Comparison of ENCODE assay signal across 21 cellular contexts in the genomic region with DNA sequence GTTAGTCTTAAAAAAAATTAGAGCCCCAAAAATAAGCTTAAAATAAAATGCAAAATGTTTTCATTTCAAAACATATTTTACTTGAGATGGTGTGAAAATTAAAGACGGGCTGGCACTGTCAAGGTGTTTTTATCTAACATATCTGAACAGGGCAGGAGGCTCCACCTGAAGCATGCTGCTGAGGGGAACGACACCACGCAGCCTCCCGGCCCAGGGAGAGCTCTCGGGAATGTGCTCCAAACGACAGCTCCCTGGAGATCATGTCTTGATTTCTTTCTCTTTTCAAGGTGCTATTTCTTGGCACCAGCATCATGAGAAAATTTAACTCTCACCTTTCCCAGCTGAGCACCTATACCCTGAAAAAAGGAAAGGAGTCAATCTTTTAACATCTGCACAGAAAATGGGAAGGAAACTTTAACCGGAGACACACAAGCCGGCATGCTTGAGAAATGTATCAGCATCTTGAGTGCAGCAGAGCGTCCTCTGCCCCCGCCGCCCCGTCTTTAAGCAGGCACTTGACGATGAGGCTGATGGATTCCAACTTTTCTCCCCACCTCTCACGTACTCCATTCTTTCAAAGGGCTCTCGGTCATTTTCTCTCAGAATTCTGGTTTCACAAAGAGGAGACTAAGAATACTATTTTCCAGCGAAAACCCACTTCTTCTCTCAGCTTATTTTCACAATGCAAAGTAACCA. TPM values are rescaled to one million over a fixed set of nuclear protein-coding genes. Genes with fewer than 3 reads are reported as not detected.
DNase-seq lines count a peak whose midpoint lies in the region; ATAC-seq and TF ChIP-seq lines count a peak whose summit lies in the region.
"Had no signal": no experiment of that assay in that cellular context is flagged by ENCODE, and none has a peak within 500 bp of the region (broad histone marks: within the 10 kb centered on the region; RNA-seq: fewer than 3 reads in every experiment).

No MANE protein-coding gene starts in this region.

- H3K27me3 Mint-ChIP-seq in chondrocyte (ENCODE audit: low read depth): no peaks in the 10 kb centered on the region

- no peaks in the 10 kb centered on the region for H3K9me3 Mint-ChIP-seq in chondrocyte (ENCODE audit: low read depth)
- H3K9me3 Mint-ChIP-seq: HFFc6 had no signal

- no peaks in the 10 kb centered on the region for H3K9me3 ChIP-seq in parathyroid adenoma (ENCODE audit: control insufficient read depth, low read length)
- H3K9me3 ChIP-seq: A549, BE2C had no signal

- peak; percentile 39 for DNase-seq in DMS79 (lab: John Stamatoyannopoulos, UW)
- peak; percentile 74 for DNase-seq in H7
- peak; percentile 30 for DNase-seq in chondrocyte (ENCODE audit: low spot score)
- DNase-seq in KBM-7: no peak
- no peak for DNase-seq in NCI-H146 treated with DMSO at 0.1 percent for 48 hours (lab: John Stamatoyannopoulos, UW; ENCODE audit: unreplicated experiment)
- DNase-seq in glomerular visceral epithelial cell (ENCODE audit: extremely low spot score): no peak
- DNase-seq: BE2C; HFFc6; KG1; NCI-H1105 treated with DMSO at 0.1 percent for 48 hours; NCI-H1694; NCI-H226; NCI-H510A treated with DMSO at 0.1 percent for 48 hours; NCI-H774; NK-92 treated with Interleukin-12 subunit alpha and Interleukin-12 subunit beta, amount 100 ng/mL, for 24 hours; SHP77 treated with DMSO at 0.1 percent for 48 hours had no signal

- in situ Hi-C loops in KBM-7 (cut with MboI; ENCODE audit: low pct_unique_long_range_greater_than_20kb, low sequenced_read_pairs): no loop called here

- no peak overlapping the region for H3K27ac Mint-ChIP-seq in chondrocyte (ENCODE audit: unreplicated experiment)
- H3K27ac Mint-ChIP-seq: HFFc6 had no signal

- H3K4me2 ChIP-seq in parathyroid adenoma (ENCODE audit: low read length): no peak overlapping the region
- H3K4me2 ChIP-seq: A549 had no signal

- H3K79me2 ChIP-seq in parathyroid adenoma: peaks cover 22% of the 10 kb centered on the region

- no peak overlapping the region for H3K9ac ChIP-seq in parathyroid adenoma

- H3K4me3 ChIP-seq in H7 (ENCODE audit: insufficient read depth, low read depth, low read length) (no peak overlapping the region), parathyroid adenoma (ENCODE audit: low read depth, low read length) (no peak overlapping the region)
- H3K4me3 ChIP-seq: A549, SK-N-MC had no signal

- H3K36me3 Mint-ChIP-seq in chondrocyte (ENCODE audit: low read depth): no peaks in the 10 kb centered on the region

- no peaks in the 10 kb centered on the region for H3K4me1 Mint-ChIP-seq in chondrocyte (ENCODE audit: low read depth)

- H3K27ac ChIP-seq in parathyroid adenoma: peak overlapping the region; percentile 19
- H3K27ac ChIP-seq: A549, RWPE1, SK-N-MC had no signal

- H3K36me3 ChIP-seq in H7 (replicated peaks; ENCODE audit: control insufficient read depth, insufficient read depth, low read length) (no peaks in the 10 kb centered on the region; the same call in 1 of the 2 replicates), parathyroid adenoma (ENCODE audit: control insufficient read depth, insufficient read depth, low read length) (no peaks in the 10 kb centered on the region)
- H3K36me3 ChIP-seq: BE2C had no signal

- H3K4me3 Mint-ChIP-seq in chondrocyte (ENCODE audit: unreplicated experiment): no peak overlapping the region
- H3K4me3 Mint-ChIP-seq: HFFc6 had no signal

- peak overlapping the region; percentile 58 for H2AFZ ChIP-seq in parathyroid adenoma

- peaks cover 13% of the 10 kb centered on the region for H3K4me1 ChIP-seq in parathyroid adenoma
- H3K4me1 ChIP-seq: A549, BE2C had no signal

- no peak for ATAC-seq in HG02970 (IDR thresholded peaks at IDR 0.05; ENCODE audit: low FRiP score, unreplicated experiment)
- ATAC-seq: A549 had no signal

- no peaks in the 10 kb centered on the region for H3K27me3 ChIP-seq in H7 (ENCODE audit: control insufficient read depth, insufficient read depth, low read length)
- no peaks in the 10 kb centered on the region for H3K27me3 ChIP-seq in parathyroid adenoma (ENCODE audit: control insufficient read depth, insufficient read depth, low read length)
- H3K27me3 ChIP-seq: BE2C had no signal

- no peak for TF ChIP-seq CTCF in chondrocyte (IDR thresholded peaks at IDR 0.05)
- TF ChIP-seq CTCF in parathyroid adenoma (IDR thresholded peaks at IDR 0.05): no peak

RNA-seq across cellular contexts. Expression of gene EIPR1, which starts 56.6 kb away (rescaled TPM):
- 52.6 and 60.4 TPM in 2 replicates for total RNA-seq in H7 (2014; rRNA removed; shearing (Covaris generic))
- 17.8 to 26.8 TPM (median 18.2 TPM) in 3 replicates for total RNA-seq in chondrocyte

RNA-seq across cellular contexts. Expression of gene TRAPPC12, which starts 58.4 kb away (rescaled TPM):
- 54.7 and 62.2 TPM in 2 replicates for total RNA-seq in H7 (2014; rRNA removed; shearing (Covaris generic))
- total RNA-seq in chondrocyte: 71.0 to 92.9 TPM (median 73.3 TPM) in 3 replicates

Comparison
In these comparisons a context has a peak if more than half of its experiments do, and no peak if none do; other contexts are left out.
1. DNase-seq: peak in DMS79 (single experiment), H7 (single experiment) and chondrocyte (single experiment); none in KBM-7 (single experiment), NCI-H146 treated with DMSO at 0.1 percent for 48 hours (single experiment) and glomerular visceral epithelial cell (single experiment).